2 cellular contexts compared by ENCODE assay signal in the genomic region with DNA sequence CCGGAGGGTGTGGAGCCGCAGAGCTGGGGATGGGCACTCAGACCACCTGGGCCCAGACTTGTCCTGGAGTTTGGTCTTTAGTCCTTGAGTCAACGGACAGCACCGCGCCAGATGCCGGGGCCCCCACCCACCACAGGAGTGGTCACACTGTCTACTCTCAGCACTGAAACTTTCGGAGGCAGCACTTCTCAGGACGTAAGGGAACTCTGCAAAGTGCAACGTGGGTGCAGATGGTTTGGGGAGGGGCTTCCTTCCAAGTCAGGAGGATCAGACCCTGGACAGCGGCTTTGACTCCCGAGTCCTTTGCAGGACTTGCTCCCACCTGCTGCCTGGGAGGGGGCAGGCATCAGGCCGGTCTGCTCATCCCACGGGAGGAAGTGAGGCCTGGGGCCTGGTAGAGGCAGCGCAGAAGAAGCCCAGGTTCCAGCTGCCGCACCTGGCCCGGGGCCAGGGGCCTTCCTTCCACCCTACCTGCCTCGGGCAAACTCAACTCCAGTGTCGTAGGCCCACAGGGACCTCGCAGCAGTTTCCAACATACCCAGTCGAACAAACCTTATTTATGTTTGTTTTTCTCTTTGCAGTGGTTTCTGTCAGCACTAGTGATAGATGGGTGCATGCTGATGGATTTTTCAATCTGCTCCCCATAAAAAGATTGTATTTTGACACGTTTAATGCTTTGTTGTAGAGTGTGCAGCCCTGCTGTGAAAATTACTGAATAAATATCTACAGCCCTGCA.
A peak's percentile ranks its signal among the peaks of the same experiment; 100 is the strongest.
TF ChIP-seq lines count a peak whose summit lies in the region.

No MANE protein-coding gene starts in this region.

TF ChIP-seq in HEK293, 187 proteins besides CTCF, POLR2A, EP300 and RAD21 (continued from another document and continues in another):
- peak; percentile 69; the same call in 1 of the 2 replicates for TF ChIP-seq ZNF664 (tag by site-specific recombination; IDR thresholded peaks at IDR 0.05)
- TF ChIP-seq ZNF830 (tag by site-specific recombination; IDR thresholded peaks at IDR 0.05; ENCODE audit: low read depth), result no peak
- TF ChIP-seq ZNF211 (tag by site-specific recombination; IDR thresholded peaks at IDR 0.05; ENCODE audit: low read depth), result no peak
- TF ChIP-seq ZNF121 (tag by site-specific recombination; IDR thresholded peaks at IDR 0.05), result peak; percentile 44; the same call in 1 of the 2 replicates
- 0 out of 2 replicates have a peak, but pooled peaks have one; percentile 42 for TF ChIP-seq ZNF701 (tag by site-specific recombination; IDR thresholded peaks at IDR 0.05)
- TF ChIP-seq ZSCAN16 (tag by site-specific recombination; IDR thresholded peaks at IDR 0.05), result no peak
- no peak for TF ChIP-seq ZNF169 (tag by site-specific recombination; IDR thresholded peaks at IDR 0.05)
- no peak for TF ChIP-seq ZNF221 (tag by site-specific recombination; IDR thresholded peaks at IDR 0.05; ENCODE audit: borderline replicate concordance)
- no peak for TF ChIP-seq ZNF626 (tag by site-specific recombination; IDR thresholded peaks at IDR 0.05)
- TF ChIP-seq YY1 (tag by site-specific recombination; IDR thresholded peaks at IDR 0.05), result peak; percentile 61; the same call in 1 of the 2 replicates
- TF ChIP-seq ZBTB1 (tag by site-specific recombination; IDR thresholded peaks at IDR 0.05), result peak; percentile 63; the same call in 1 of the 2 replicates
- no peak for TF ChIP-seq ZXDB (tag by site-specific recombination; IDR thresholded peaks at IDR 0.05)
- peak; percentile 76; the same call in 1 of the 2 replicates for TF ChIP-seq ZNF785 (tag by site-specific recombination; IDR thresholded peaks at IDR 0.05)
- TF ChIP-seq ZNF473 (tag by site-specific recombination; IDR thresholded peaks at IDR 0.05), result no peak
- peak; percentile 96 for TF ChIP-seq GLI2 (tag by site-specific recombination; IDR thresholded peaks at IDR 0.05; ENCODE audit: borderline replicate concordance, low read depth)
- TF ChIP-seq ZFP41 (tag by site-specific recombination; IDR thresholded peaks at IDR 0.05; ENCODE audit: borderline replicate concordance), result no peak
- no peak for TF ChIP-seq ZIC2 (tag by site-specific recombination; IDR thresholded peaks at IDR 0.05)
- TF ChIP-seq, protein P1, sequence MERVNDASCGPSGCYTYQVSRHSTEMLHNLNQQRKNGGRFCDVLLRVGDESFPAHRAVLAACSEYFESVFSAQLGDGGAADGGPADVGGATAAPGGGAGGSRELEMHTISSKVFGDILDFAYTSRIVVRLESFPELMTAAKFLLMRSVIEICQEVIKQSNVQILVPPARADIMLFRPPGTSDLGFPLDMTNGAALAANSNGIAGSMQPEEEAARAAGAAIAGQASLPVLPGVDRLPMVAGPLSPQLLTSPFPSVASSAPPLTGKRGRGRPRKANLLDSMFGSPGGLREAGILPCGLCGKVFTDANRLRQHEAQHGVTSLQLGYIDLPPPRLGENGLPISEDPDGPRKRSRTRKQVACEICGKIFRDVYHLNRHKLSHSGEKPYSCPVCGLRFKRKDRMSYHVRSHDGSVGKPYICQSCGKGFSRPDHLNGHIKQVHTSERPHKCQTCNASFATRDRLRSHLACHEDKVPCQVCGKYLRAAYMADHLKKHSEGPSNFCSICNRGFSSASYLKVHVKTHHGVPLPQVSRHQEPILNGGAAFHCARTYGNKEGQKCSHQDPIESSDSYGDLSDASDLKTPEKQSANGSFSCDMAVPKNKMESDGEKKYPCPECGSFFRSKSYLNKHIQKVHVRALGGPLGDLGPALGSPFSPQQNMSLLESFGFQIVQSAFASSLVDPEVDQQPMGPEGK (tag by site-specific recombination; IDR thresholded peaks at IDR 0.05), result no peak; the same call in 1 of the 2 replicates
- TF ChIP-seq ZNF510 (tag by site-specific recombination; IDR thresholded peaks at IDR 0.05; ENCODE audit: insufficient replicate concordance), result no peak
- TF ChIP-seq ZNF138 (tag by site-specific recombination; IDR thresholded peaks at IDR 0.05; ENCODE audit: borderline replicate concordance), result no peak
- TF ChIP-seq ZNF776 (tag by site-specific recombination; IDR thresholded peaks at IDR 0.05; ENCODE audit: borderline replicate concordance), result 0 out of 2 replicates have a peak, but pooled peaks have one; percentile 48
- TF ChIP-seq KLF7 (tag by site-specific recombination; IDR thresholded peaks at IDR 0.05; ENCODE audit: borderline replicate concordance), result peak; percentile 97
- TF ChIP-seq ZNF366 (tag by site-specific recombination; conservative IDR thresholded peaks at IDR 0.05), result no peak
- TF ChIP-seq ZNF677 (tag by site-specific recombination; IDR thresholded peaks at IDR 0.05), result no peak
- TF ChIP-seq ZNF416 (tag by site-specific recombination; IDR thresholded peaks at IDR 0.05), result no peak
- no peak for TF ChIP-seq ZNF529 (tag by site-specific recombination; IDR thresholded peaks at IDR 0.05; ENCODE audit: insufficient replicate concordance)
- TF ChIP-seq REPIN1 (tag by site-specific recombination; IDR thresholded peaks at IDR 0.05; ENCODE audit: low read depth), result no peak
- TF ChIP-seq ZNF596 (tag by site-specific recombination; IDR thresholded peaks at IDR 0.05), result peak; percentile 64
- no peak for TF ChIP-seq ZNF530 (tag by site-specific recombination; IDR thresholded peaks at IDR 0.05; ENCODE audit: low read depth)
- no peak for TF ChIP-seq AEBP2 (tag by site-specific recombination; IDR thresholded peaks at IDR 0.05; ENCODE audit: borderline replicate concordance)
- no peak for TF ChIP-seq ZNF544 (tag by site-specific recombination; IDR thresholded peaks at IDR 0.05)
- peak; percentile 67; the same call in 1 of the 2 replicates for TF ChIP-seq ZNF2 (tag by site-specific recombination; IDR thresholded peaks at IDR 0.05)

TF ChIP-seq in HepG2, 621 proteins besides CTCF, POLR2A, EP300 and RAD21 (continued from another document):
- no peak for TF ChIP-seq ZNF784 (CRISPR knock-in tag; IDR thresholded peaks at IDR 0.05; ENCODE audit: borderline replicate concordance)
- TF ChIP-seq REST (IDR thresholded peaks at IDR 0.05; ENCODE audit: borderline replicate concordance in 1 of 2, low read depth in 1 of 2, low read length in 2 of 2), result peak; percentile 27 to 80
- no peak for TF ChIP-seq E2F1 (CRISPR knock-in tag; IDR thresholded peaks at IDR 0.05)
TF ChIP-seq in HepG2: peak in this region for 1.
